Comparison of ENCODE assay signal across 1 cellular context in genomic region chr20:34706912-34707784, GRCh38.
TF ChIP-seq lines count a peak whose summit lies in the region.

No MANE protein-coding gene starts in this region.

TF ChIP-seq in HepG2, 621 proteins besides CTCF, POLR2A, EP300 and RAD21 (continued from another document and continues in another):
- TF ChIP-seq RORA (CRISPR knock-in tag; IDR thresholded peaks at IDR 0.05): no peak
- peak; percentile 55; the same call in 1 of the 2 replicates for TF ChIP-seq ZFP37 (CRISPR knock-in tag; IDR thresholded peaks at IDR 0.05; ENCODE audit: borderline replicate concordance)
- peak; percentile 73 for TF ChIP-seq ASH2L (IDR thresholded peaks at IDR 0.05; ENCODE audit: insufficient read length, low read depth, low read length)
- TF ChIP-seq ELF4 (CRISPR knock-in tag; IDR thresholded peaks at IDR 0.05; ENCODE audit: borderline replicate concordance): 0 out of 2 replicates have a peak, but pooled peaks have one; percentile 61
- peak; percentile 47; the same call in 1 of the 2 replicates for TF ChIP-seq FOSL2 (CRISPR knock-in tag; IDR thresholded peaks at IDR 0.05)
- TF ChIP-seq MBD4 (IDR thresholded peaks at IDR 0.05; ENCODE audit: borderline replicate concordance, low read length): no peak; the same call in 1 of the 2 replicates
- peak; percentile 51; the same call in 1 of the 2 replicates for TF ChIP-seq JUN (CRISPR knock-in tag; IDR thresholded peaks at IDR 0.05)
- 0 out of 2 replicates have a peak, but pooled peaks have one; percentile 71 for TF ChIP-seq ZNF782 (CRISPR knock-in tag; IDR thresholded peaks at IDR 0.05; ENCODE audit: borderline replicate concordance)
- 0 out of 2 replicates have a peak, but pooled peaks have one; percentile 15 for TF ChIP-seq TEF (CRISPR knock-in tag; IDR thresholded peaks at IDR 0.05)
- no peak for TF ChIP-seq ZFP41 (CRISPR knock-in tag; IDR thresholded peaks at IDR 0.05; ENCODE audit: borderline replicate concordance)
- TF ChIP-seq, protein P1, sequence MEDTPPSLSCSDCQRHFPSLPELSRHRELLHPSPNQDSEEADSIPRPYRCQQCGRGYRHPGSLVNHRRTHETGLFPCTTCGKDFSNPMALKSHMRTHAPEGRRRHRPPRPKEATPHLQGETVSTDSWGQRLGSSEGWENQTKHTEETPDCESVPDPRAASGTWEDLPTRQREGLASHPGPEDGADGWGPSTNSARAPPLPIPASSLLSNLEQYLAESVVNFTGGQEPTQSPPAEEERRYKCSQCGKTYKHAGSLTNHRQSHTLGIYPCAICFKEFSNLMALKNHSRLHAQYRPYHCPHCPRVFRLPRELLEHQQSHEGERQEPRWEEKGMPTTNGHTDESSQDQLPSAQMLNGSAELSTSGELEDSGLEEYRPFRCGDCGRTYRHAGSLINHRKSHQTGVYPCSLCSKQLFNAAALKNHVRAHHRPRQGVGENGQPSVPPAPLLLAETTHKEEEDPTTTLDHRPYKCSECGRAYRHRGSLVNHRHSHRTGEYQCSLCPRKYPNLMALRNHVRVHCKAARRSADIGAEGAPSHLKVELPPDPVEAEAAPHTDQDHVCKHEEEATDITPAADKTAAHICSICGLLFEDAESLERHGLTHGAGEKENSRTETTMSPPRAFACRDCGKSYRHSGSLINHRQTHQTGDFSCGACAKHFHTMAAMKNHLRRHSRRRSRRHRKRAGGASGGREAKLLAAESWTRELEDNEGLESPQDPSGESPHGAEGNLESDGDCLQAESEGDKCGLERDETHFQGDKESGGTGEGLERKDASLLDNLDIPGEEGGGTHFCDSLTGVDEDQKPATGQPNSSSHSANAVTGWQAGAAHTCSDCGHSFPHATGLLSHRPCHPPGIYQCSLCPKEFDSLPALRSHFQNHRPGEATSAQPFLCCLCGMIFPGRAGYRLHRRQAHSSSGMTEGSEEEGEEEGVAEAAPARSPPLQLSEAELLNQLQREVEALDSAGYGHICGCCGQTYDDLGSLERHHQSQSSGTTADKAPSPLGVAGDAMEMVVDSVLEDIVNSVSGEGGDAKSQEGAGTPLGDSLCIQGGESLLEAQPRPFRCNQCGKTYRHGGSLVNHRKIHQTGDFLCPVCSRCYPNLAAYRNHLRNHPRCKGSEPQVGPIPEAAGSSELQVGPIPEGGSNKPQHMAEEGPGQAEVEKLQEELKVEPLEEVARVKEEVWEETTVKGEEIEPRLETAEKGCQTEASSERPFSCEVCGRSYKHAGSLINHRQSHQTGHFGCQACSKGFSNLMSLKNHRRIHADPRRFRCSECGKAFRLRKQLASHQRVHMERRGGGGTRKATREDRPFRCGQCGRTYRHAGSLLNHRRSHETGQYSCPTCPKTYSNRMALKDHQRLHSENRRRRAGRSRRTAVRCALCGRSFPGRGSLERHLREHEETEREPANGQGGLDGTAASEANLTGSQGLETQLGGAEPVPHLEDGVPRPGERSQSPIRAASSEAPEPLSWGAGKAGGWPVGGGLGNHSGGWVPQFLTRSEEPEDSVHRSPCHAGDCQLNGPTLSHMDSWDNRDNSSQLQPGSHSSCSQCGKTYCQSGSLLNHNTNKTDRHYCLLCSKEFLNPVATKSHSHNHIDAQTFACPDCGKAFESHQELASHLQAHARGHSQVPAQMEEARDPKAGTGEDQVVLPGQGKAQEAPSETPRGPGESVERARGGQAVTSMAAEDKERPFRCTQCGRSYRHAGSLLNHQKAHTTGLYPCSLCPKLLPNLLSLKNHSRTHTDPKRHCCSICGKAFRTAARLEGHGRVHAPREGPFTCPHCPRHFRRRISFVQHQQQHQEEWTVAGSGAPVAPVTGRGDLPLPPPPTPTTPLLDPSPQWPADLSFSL (CRISPR knock-in tag; IDR thresholded peaks at IDR 0.05): peak; percentile 69
- TF ChIP-seq HIC2 (CRISPR knock-in tag; IDR thresholded peaks at IDR 0.05; ENCODE audit: low read depth): peak; percentile 44; the same call in 1 of the 2 replicates
- TF ChIP-seq, protein P2, sequence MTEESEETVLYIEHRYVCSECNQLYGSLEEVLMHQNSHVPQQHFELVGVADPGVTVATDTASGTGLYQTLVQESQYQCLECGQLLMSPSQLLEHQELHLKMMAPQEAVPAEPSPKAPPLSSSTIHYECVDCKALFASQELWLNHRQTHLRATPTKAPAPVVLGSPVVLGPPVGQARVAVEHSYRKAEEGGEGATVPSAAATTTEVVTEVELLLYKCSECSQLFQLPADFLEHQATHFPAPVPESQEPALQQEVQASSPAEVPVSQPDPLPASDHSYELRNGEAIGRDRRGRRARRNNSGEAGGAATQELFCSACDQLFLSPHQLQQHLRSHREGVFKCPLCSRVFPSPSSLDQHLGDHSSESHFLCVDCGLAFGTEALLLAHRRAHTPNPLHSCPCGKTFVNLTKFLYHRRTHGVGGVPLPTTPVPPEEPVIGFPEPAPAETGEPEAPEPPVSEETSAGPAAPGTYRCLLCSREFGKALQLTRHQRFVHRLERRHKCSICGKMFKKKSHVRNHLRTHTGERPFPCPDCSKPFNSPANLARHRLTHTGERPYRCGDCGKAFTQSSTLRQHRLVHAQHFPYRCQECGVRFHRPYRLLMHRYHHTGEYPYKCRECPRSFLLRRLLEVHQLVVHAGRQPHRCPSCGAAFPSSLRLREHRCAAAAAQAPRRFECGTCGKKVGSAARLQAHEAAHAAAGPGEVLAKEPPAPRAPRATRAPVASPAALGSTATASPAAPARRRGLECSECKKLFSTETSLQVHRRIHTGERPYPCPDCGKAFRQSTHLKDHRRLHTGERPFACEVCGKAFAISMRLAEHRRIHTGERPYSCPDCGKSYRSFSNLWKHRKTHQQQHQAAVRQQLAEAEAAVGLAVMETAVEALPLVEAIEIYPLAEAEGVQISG (CRISPR knock-in tag; IDR thresholded peaks at IDR 0.05): peak; percentile 42; the same call in 1 of the 2 replicates
- TF ChIP-seq CENPX (CRISPR knock-in tag; IDR thresholded peaks at IDR 0.05): no peak
- TF ChIP-seq, protein P3, sequence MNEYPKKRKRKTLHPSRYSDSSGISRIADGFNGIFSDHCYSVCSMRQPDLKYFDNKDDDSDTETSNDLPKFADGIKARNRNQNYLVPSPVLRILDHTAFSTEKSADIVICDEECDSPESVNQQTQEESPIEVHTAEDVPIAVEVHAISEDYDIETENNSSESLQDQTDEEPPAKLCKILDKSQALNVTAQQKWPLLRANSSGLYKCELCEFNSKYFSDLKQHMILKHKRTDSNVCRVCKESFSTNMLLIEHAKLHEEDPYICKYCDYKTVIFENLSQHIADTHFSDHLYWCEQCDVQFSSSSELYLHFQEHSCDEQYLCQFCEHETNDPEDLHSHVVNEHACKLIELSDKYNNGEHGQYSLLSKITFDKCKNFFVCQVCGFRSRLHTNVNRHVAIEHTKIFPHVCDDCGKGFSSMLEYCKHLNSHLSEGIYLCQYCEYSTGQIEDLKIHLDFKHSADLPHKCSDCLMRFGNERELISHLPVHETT (CRISPR knock-in tag; conservative IDR thresholded peaks at IDR 0.05): 0 out of 2 replicates have a peak, but pooled peaks have one; percentile 39
- TF ChIP-seq MIER2 (CRISPR knock-in tag; IDR thresholded peaks at IDR 0.05): no peak; the same call in 1 of the 2 replicates
- no peak for TF ChIP-seq SRSF1 (optimal IDR thresholded peaks at IDR 0.05; ENCODE audit: low read depth, low read length)
- TF ChIP-seq, protein P4, sequence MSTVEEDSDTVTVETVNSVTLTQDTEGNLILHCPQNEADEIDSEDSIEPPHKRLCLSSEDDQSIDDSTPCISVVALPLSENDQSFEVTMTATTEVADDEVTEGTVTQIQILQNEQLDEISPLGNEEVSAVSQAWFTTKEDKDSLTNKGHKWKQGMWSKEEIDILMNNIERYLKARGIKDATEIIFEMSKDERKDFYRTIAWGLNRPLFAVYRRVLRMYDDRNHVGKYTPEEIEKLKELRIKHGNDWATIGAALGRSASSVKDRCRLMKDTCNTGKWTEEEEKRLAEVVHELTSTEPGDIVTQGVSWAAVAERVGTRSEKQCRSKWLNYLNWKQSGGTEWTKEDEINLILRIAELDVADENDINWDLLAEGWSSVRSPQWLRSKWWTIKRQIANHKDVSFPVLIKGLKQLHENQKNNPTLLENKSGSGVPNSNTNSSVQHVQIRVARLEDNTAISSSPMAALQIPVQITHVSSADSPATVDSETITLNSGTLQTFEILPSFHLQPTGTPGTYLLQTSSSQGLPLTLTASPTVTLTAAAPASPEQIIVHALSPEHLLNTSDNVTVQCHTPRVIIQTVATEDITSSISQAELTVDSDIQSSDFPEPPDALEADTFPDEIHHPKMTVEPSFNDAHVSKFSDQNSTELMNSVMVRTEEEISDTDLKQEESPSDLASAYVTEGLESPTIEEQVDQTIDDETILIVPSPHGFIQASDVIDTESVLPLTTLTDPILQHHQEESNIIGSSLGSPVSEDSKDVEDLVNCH (CRISPR knock-in tag; IDR thresholded peaks at IDR 0.05): 0 out of 2 replicates have a peak, but pooled peaks have one; percentile 72
- TF ChIP-seq NBN (conservative IDR thresholded peaks at IDR 0.05): no peak
- TF ChIP-seq DNMT3B (CRISPR knock-in tag; conservative IDR thresholded peaks at IDR 0.05): no peak
- TF ChIP-seq ZNF687 (CRISPR knock-in tag; IDR thresholded peaks at IDR 0.05): peak; percentile 79
- no peak for TF ChIP-seq ZFP62 (CRISPR knock-in tag; IDR thresholded peaks at IDR 0.05)
- TF ChIP-seq ETV5 (CRISPR knock-in tag; IDR thresholded peaks at IDR 0.05; ENCODE audit: borderline replicate concordance): peak; percentile 55; the same call in 1 of the 2 replicates
- 0 out of 2 replicates have a peak, but pooled peaks have one; percentile 32 for TF ChIP-seq ZNF740 (CRISPR knock-in tag; IDR thresholded peaks at IDR 0.05)
- no peak for TF ChIP-seq ZNF20 (CRISPR knock-in tag; IDR thresholded peaks at IDR 0.05)
- TF ChIP-seq ZNF605 (CRISPR knock-in tag; IDR thresholded peaks at IDR 0.05): peak; percentile 55; the same call in 1 of the 2 replicates
- TF ChIP-seq ZNF766 (CRISPR knock-in tag; IDR thresholded peaks at IDR 0.05; ENCODE audit: borderline replicate concordance): no peak; the same call in 1 of the 2 replicates
- TF ChIP-seq, protein P5, sequence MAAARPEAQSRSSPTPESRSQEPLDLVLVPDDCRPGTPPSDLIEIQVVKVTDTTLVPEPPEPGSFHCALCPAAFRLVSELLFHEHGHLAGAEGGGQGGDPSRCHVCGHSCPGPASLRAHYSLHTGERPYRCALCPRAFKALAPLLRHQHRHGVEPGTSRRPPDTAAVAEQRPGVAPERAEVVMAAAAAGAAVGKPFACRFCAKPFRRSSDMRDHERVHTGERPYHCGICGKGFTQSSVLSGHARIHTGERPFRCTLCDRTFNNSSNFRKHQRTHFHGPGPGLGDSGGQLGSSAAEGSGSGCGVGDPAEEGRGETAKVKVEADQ (CRISPR knock-in tag; IDR thresholded peaks at IDR 0.05; ENCODE audit: borderline replicate concordance): no peak
- TF ChIP-seq ZNF580 (CRISPR knock-in tag; IDR thresholded peaks at IDR 0.05; ENCODE audit: borderline replicate concordance, low read depth): no peak
- TF ChIP-seq ZNF703 (CRISPR knock-in tag; IDR thresholded peaks at IDR 0.05; ENCODE audit: borderline replicate concordance): no peak
- TF ChIP-seq KMT2B (CRISPR knock-in tag; IDR thresholded peaks at IDR 0.05): peak; percentile 75
- TF ChIP-seq, protein P6, sequence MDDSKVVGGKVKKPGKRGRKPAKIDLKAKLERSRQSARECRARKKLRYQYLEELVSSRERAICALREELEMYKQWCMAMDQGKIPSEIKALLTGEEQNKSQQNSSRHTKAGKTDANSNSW (CRISPR knock-in tag; IDR thresholded peaks at IDR 0.05; ENCODE audit: borderline replicate concordance): no peak
- TF ChIP-seq ZBTB8A (CRISPR knock-in tag; IDR thresholded peaks at IDR 0.05; ENCODE audit: borderline replicate concordance, low read depth): no peak
- no peak for TF ChIP-seq ZNF430 (CRISPR knock-in tag; IDR thresholded peaks at IDR 0.05)
- TF ChIP-seq SAP130 (CRISPR knock-in tag; IDR thresholded peaks at IDR 0.05; ENCODE audit: low read depth): peak; percentile 83
